In genomic region chr6:11332463-11332862, GRCh38 we compare ENCODE assay signal across 23 cellular contexts.
DNase-seq lines count a peak whose midpoint lies in the region; ATAC-seq and TF ChIP-seq lines count a peak whose summit lies in the region.
"Had no signal": no experiment of that assay in that cellular context is flagged by ENCODE, and none has a peak within 500 bp of the region (broad histone marks: within the 10 kb centered on the region; RNA-seq: fewer than 3 reads in every experiment).

No MANE protein-coding gene starts in this region.

- no peaks in the 10 kb centered on the region for H3K27me3 Mint-ChIP-seq in activated naive CD8-positive, alpha-beta T cell
- no peaks in the 10 kb centered on the region for H3K27me3 Mint-ChIP-seq in activated naive CD8-positive, alpha-beta T cell treated with anti-CD3 and anti-CD28 coated beads, Interleukin-2, amount 50 U/mL, for 24 hours
- no peaks in the 10 kb centered on the region for H3K27me3 Mint-ChIP-seq in CD4-positive, alpha-beta memory T cell
- no peaks in the 10 kb centered on the region for H3K27me3 Mint-ChIP-seq in activated T-helper 17 cell treated with anti-CD3 and anti-CD28 coated beads, Interleukin-2, amount 50 U/mL, for 72 hours
- H3K27me3 Mint-ChIP-seq in neural crest cell (ENCODE audit: low read depth): no peaks in the 10 kb centered on the region

- H3K36me3 Mint-ChIP-seq in activated naive CD8-positive, alpha-beta T cell: peaks cover 23% of the 10 kb centered on the region
- H3K36me3 Mint-ChIP-seq in activated naive CD8-positive, alpha-beta T cell treated with anti-CD3 and anti-CD28 coated beads, Interleukin-2, amount 50 U/mL, for 24 hours (ENCODE audit: low read depth): peaks cover 35% of the 10 kb centered on the region
- peaks cover 39 to 44% of the 10 kb centered on the region in 2 donors for H3K36me3 Mint-ChIP-seq in CD4-positive, alpha-beta memory T cell
- peaks cover 70% of the 10 kb centered on the region for H3K36me3 Mint-ChIP-seq in activated T-helper 17 cell treated with anti-CD3 and anti-CD28 coated beads, Interleukin-2, amount 50 U/mL, for 72 hours (ENCODE audit: low read depth)
- no peaks in the 10 kb centered on the region for H3K36me3 Mint-ChIP-seq in neural crest cell (ENCODE audit: low read depth)

- H3K27ac ChIP-seq in CD4-positive, alpha-beta memory T cell (ENCODE audit: low read depth, low read length): no peak overlapping the region
- H3K27ac ChIP-seq: A549, C4-2B, HL-60, SJSA1 had no signal

- TF ChIP-seq CTCF in neural crest cell (conservative IDR thresholded peaks at IDR 0.05): no peak

- ATAC-seq in activated naive CD8-positive, alpha-beta T cell treated with anti-CD3 and anti-CD28 coated beads, Interleukin-2, amount 50 U/mL, for 24 hours: no peak
- ATAC-seq in activated T-helper 17 cell treated with anti-CD3 and anti-CD28 coated beads, Interleukin-2, amount 50 U/mL, for 72 hours (replicated peaks): no peak
- ATAC-seq: A549 had no signal

- intact Hi-C loops in CD4-positive, alpha-beta memory T cell (cut with micrococcal nuclease): no loop called here

- H3K27ac Mint-ChIP-seq in activated naive CD8-positive, alpha-beta T cell: peak overlapping the region; percentile 58
- H3K27ac Mint-ChIP-seq in activated naive CD8-positive, alpha-beta T cell treated with anti-CD3 and anti-CD28 coated beads, Interleukin-2, amount 50 U/mL, for 24 hours: no peak overlapping the region
- peak overlapping the region in 4 of 7 donors; percentile 5 to 43 (median 8) for H3K27ac Mint-ChIP-seq in CD4-positive, alpha-beta memory T cell
- H3K27ac Mint-ChIP-seq in activated T-helper 17 cell treated with anti-CD3 and anti-CD28 coated beads, Interleukin-2, amount 50 U/mL, for 72 hours: no peak overlapping the region
- peak overlapping the region; percentile 15 for H3K27ac Mint-ChIP-seq in neural crest cell (ENCODE audit: unreplicated experiment)

- H3K9me3 Mint-ChIP-seq in activated naive CD8-positive, alpha-beta T cell (ENCODE audit: low read depth): no peaks in the 10 kb centered on the region
- no peaks in the 10 kb centered on the region for H3K9me3 Mint-ChIP-seq in activated naive CD8-positive, alpha-beta T cell treated with anti-CD3 and anti-CD28 coated beads, Interleukin-2, amount 50 U/mL, for 24 hours
- H3K9me3 Mint-ChIP-seq in CD4-positive, alpha-beta memory T cell: no peaks in the 10 kb centered on the region
- H3K9me3 Mint-ChIP-seq in activated T-helper 17 cell treated with anti-CD3 and anti-CD28 coated beads, Interleukin-2, amount 50 U/mL, for 72 hours: peaks cover 3% of the 10 kb centered on the region
- no peaks in the 10 kb centered on the region for H3K9me3 Mint-ChIP-seq in neural crest cell

- H3K9me3 ChIP-seq in CD4-positive, alpha-beta memory T cell (ENCODE audit: control insufficient read depth in 1 of 2, low read length in 2 of 2): no peaks in the 10 kb centered on the region
- H3K9me3 ChIP-seq: A549, SJSA1 had no signal

- H3K4me1 ChIP-seq in CD4-positive, alpha-beta memory T cell (ENCODE audit: insufficient read depth, low read length): peaks cover 28% of the 10 kb centered on the region
- H3K4me1 ChIP-seq: A549, SJSA1 had no signal

- CTCF ChIA-PET in CD4-positive, alpha-beta memory T cell (lab: Charles Lee; ENCODE audit: partially characterized antibody): no interaction called here

- POLR2A ChIA-PET in CD4-positive, alpha-beta memory T cell (lab: Charles Lee; ENCODE audit: partially characterized antibody): interaction anchor here (0.7 kb wide), 1 partner anchor 14 kb away, joined by 4 read pairs; no protein-coding TSS in a partner anchor

- no peak for DNase-seq in activated naive CD8-positive, alpha-beta T cell treated with anti-CD3 and anti-CD28 coated beads, Interleukin-2, amount 50 U/mL, for 24 hours
- DNase-seq in CD4-positive, alpha-beta memory T cell: no peak
- DNase-seq in neural crest cell (ENCODE audit: low read depth, low spot score) (no peak), NCI-H2029 treated with DMSO at 0.1 percent for 48 hours (lab: John Stamatoyannopoulos, UW) (no peak), HT-29 (ENCODE audit: low spot score) (no peak)
- DNase-seq: AML-193, Calu3, DMS79 treated with DMSO at 0.1 percent for 48 hours, Karpas-422, NCI-H1092 treated with DMSO at 0.1 percent for 48 hours, NCI-H1436 treated with DMSO at 0.1 percent for 48 hours, NCI-H187 treated with DMSO at 0.1 percent for 48 hours, NCI-H2107, NCI-H446, NCI-H524 treated with DMSO at 0.1 percent for 48 hours, Right ventricle myocardium superior, RPMI8226 had no signal

- H3K27me3 ChIP-seq in CD4-positive, alpha-beta memory T cell (ENCODE audit: insufficient read depth, low read length): no peaks in the 10 kb centered on the region
- H3K27me3 ChIP-seq: SJSA1 had no signal

- H3K4me1 Mint-ChIP-seq in activated naive CD8-positive, alpha-beta T cell (ENCODE audit: low read depth): peaks cover 64% of the 10 kb centered on the region
- peaks cover 75% of the 10 kb centered on the region for H3K4me1 Mint-ChIP-seq in activated naive CD8-positive, alpha-beta T cell treated with anti-CD3 and anti-CD28 coated beads, Interleukin-2, amount 50 U/mL, for 24 hours
- peaks cover 46 to 73% (median 59%) of the 10 kb centered on the region in 4 donors for H3K4me1 Mint-ChIP-seq in CD4-positive, alpha-beta memory T cell
- H3K4me1 Mint-ChIP-seq in activated T-helper 17 cell treated with anti-CD3 and anti-CD28 coated beads, Interleukin-2, amount 50 U/mL, for 72 hours: peaks cover 60% of the 10 kb centered on the region
- H3K4me1 Mint-ChIP-seq in neural crest cell: peaks cover 6% of the 10 kb centered on the region

- no peak overlapping the region for H3K4me3 ChIP-seq in CD4-positive, alpha-beta memory T cell (ENCODE audit: low read length in 2 of 2)
- H3K4me3 ChIP-seq: A549, SJSA1 had no signal

- peak overlapping the region; percentile 10 for H3K4me3 Mint-ChIP-seq in activated naive CD8-positive, alpha-beta T cell
- H3K4me3 Mint-ChIP-seq in activated naive CD8-positive, alpha-beta T cell treated with anti-CD3 and anti-CD28 coated beads, Interleukin-2, amount 50 U/mL, for 24 hours: no peak overlapping the region
- H3K4me3 Mint-ChIP-seq in CD4-positive, alpha-beta memory T cell: peak overlapping the region in 2 of 8 donors; percentile 26 to 32
- H3K4me3 Mint-ChIP-seq in activated T-helper 17 cell treated with anti-CD3 and anti-CD28 coated beads, Interleukin-2, amount 50 U/mL, for 72 hours: peak overlapping the region; percentile 26
- H3K4me3 Mint-ChIP-seq in neural crest cell: no peak overlapping the region

- peaks cover 5% of the 10 kb centered on the region for H3K36me3 ChIP-seq in CD4-positive, alpha-beta memory T cell (ENCODE audit: insufficient read depth, low read length)
- H3K36me3 ChIP-seq: SJSA1 had no signal

Comparison
In these comparisons a context has a peak if more than half of its experiments do, and no peak if none do; other contexts are left out.
1. H3K27ac Mint-ChIP-seq: peak in activated naive CD8-positive, alpha-beta T cell (single experiment), CD4-positive, alpha-beta memory T cell (4 of 7) and neural crest cell (single experiment); none in activated naive CD8-positive, alpha-beta T cell treated with anti-CD3 and anti-CD28 coated beads, Interleukin-2, amount 50 U/mL, for 24 hours (single experiment) and activated T-helper 17 cell treated with anti-CD3 and anti-CD28 coated beads, Interleukin-2, amount 50 U/mL, for 72 hours (single experiment).
2. H3K4me3 Mint-ChIP-seq: peak in activated naive CD8-positive, alpha-beta T cell (single experiment) and activated T-helper 17 cell treated with anti-CD3 and anti-CD28 coated beads, Interleukin-2, amount 50 U/mL, for 72 hours (single experiment); none in activated naive CD8-positive, alpha-beta T cell treated with anti-CD3 and anti-CD28 coated beads, Interleukin-2, amount 50 U/mL, for 24 hours (single experiment) and neural crest cell (single experiment).